ENCODE assay signal across 19 cellular contexts in the genomic region with DNA sequence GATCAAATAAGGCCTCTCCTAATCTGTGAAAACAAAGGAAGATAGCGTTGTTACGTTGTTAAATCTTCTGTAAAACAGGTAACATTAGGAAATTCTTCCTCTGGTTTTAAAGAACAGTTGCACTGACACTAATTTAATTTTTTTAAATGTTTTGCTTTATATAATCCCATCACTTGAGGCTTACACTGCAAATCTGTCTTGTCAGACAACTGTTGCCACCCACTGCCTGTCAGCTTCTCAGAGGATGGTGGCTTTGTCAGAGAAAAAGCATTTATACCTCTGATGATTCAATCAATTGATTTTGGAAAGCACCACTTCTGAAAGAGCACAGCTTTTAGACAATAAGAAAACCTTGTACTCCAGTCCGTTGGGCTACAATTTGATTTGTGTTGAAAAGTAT.
"Had no signal": no experiment of that assay in that cellular context is flagged by ENCODE, and none has a peak within 500 bp of the region (broad histone marks: within the 10 kb centered on the region; RNA-seq: fewer than 3 reads in every experiment).

No MANE protein-coding gene starts in this region.

- H3K9ac ChIP-seq: SK-N-SH had no signal

- H3K4me2 ChIP-seq: SK-N-SH had no signal

- DNase-seq: activated CD4-positive, alpha-beta T cell treated with anti-CD3 and anti-CD28 coated beads for 4 hours; activated CD8-positive, alpha-beta memory T cell treated with anti-CD3 and anti-CD28 coated beads, Interleukin-2, amount 50 U/mL, for 4 hours; activated CD8-positive, alpha-beta T cell treated with anti-CD3 and anti-CD28 coated beads for 36 hours; activated gamma-delta T cell treated with Interleukin-2 at 50 U/mL for 16 hours; activated naive CD4-positive, alpha-beta T cell treated with anti-CD3 and anti-CD28 coated beads, Interleukin-2, amount 10 ng/mL, durations not matched to agents 7 days and 5 days; activated naive CD8-positive, alpha-beta T cell treated with anti-CD3 and anti-CD28 coated beads for 36 hours; activated T-cell treated with anti-CD3 and anti-CD28 coated beads, Interleukin-2, amount 50 U/mL, for 72 hours; central memory CD4-positive, alpha-beta T cell; KG1; NCI-H1048; NCI-H146; NCI-H187 treated with DMSO at 0.1 percent for 48 hours; NCI-H2081 treated with DMSO at 0.1 percent for 48 hours; NCI-H446; NCI-H524; OCI-M1; RPMI8226; SK-N-SH; T-helper 1 cell had no signal

- H3K9me3 ChIP-seq: SK-N-SH had no signal
